In genomic region chr10:16756561-16757221, GRCh38 we compare ENCODE assay signal across 17 cellular contexts.
A peak's percentile ranks its signal among the peaks of the same experiment; 100 is the strongest.
DNase-seq lines count a peak whose midpoint lies in the region; ATAC-seq and TF ChIP-seq lines count a peak whose summit lies in the region.
"Had no signal": no experiment of that assay in that cellular context is flagged by ENCODE, and none has a peak within 500 bp of the region (broad histone marks: within the 10 kb centered on the region; RNA-seq: fewer than 3 reads in every experiment).

No MANE protein-coding gene starts in this region.

- H3K4me3 ChIP-seq in AG04449 (ENCODE audit: low read depth, low read length) (no peak overlapping the region), astrocyte of the spinal cord (ENCODE audit: low read depth, low read length) (no peak overlapping the region), left lung (no peak overlapping the region), mucosa of descending colon (no peak overlapping the region)

- POLR2A ChIA-PET in AG04449 (lab: Yijun Ruan, JAX): no interaction called here

- ATAC-seq in left lung (peak; percentile 19), mucosa of descending colon (no peak)
- ATAC-seq: HepG2, T-cell had no signal

- CTCF ChIA-PET in AG04449 (lab: Yijun Ruan, JAX): interaction anchor here (0.9 kb wide), 1 partner anchor 20 kb away, joined by 3 read pairs; no protein-coding TSS in a partner anchor

- in situ Hi-C loops in astrocyte of the spinal cord (cut with HindIII; ENCODE audit: low sequenced_read_pairs): no loop called here

- H3K36me3 ChIP-seq in left lung: peaks cover 0 to 49% of the 10 kb centered on the region in 2 donors
- no peaks in the 10 kb centered on the region for H3K36me3 ChIP-seq in mucosa of descending colon (ENCODE audit: low read depth)

- no peak overlapping the region for H3K27ac ChIP-seq in left lung

- TF ChIP-seq CTCF in AG04449 (IDR thresholded peaks at IDR 0.05; ENCODE audit: insufficient read depth, low read length, missing control alignments): no peak
- TF ChIP-seq CTCF in astrocyte of the spinal cord (IDR thresholded peaks at IDR 0.05; ENCODE audit: low read depth, low read length): no peak
- TF ChIP-seq CTCF in left lung (IDR thresholded peaks at IDR 0.05): no peak
- no peak for TF ChIP-seq CTCF in mucosa of descending colon (IDR thresholded peaks at IDR 0.05)

- intact Hi-C loops in left lung (cut with DNase I): no loop called here
- intact Hi-C loops in mucosa of descending colon (cut with DNase I, micrococcal nuclease): no loop called here

- no peaks in the 10 kb centered on the region for H3K27me3 ChIP-seq in left lung

- peak; percentile 47 for DNase-seq in AG04449 (ENCODE audit: low read depth, low spot score)
- peak; percentile 14 for DNase-seq in GM04504 (ENCODE audit: low read depth)
- peak; percentile 38 for DNase-seq in astrocyte of the spinal cord (ENCODE audit: low read depth, low spot score)
- DNase-seq in left lung: no peak
- DNase-seq in NCI-H2081 treated with DMSO at 0.1 percent for 48 hours (lab: John Stamatoyannopoulos, UW): no peak
- no peak for DNase-seq in SW480 (ENCODE audit: low spot score)
- no peak for DNase-seq in mucosa of descending colon
- DNase-seq in DMS79 (lab: John Stamatoyannopoulos, UW): no peak
- DNase-seq: activated naive CD8-positive, alpha-beta T cell treated with anti-CD3 and anti-CD28 coated beads, Interleukin-2, amount 10 ng/mL, durations not matched to agents 7 days and 5 days; AML-193; cerebellar nuclear complex; NCI-H1092; NCI-H2171 treated with DMSO at 0.1 percent for 48 hours; stimulated activated CD4-positive, alpha-beta T cell treated with anti-CD3 and anti-CD28 coated beads, Interleukin-12 subunit alpha, Interleukin-12 subunit beta, amount 100 ng/mL, for 4 hours; substantia nigra; T-cell had no signal

- no peaks in the 10 kb centered on the region for H3K4me1 ChIP-seq in left lung
- no peaks in the 10 kb centered on the region for H3K4me1 ChIP-seq in mucosa of descending colon (ENCODE audit: low read depth)

- H3K9me3 ChIP-seq in left lung: no peaks in the 10 kb centered on the region
- no peaks in the 10 kb centered on the region for H3K9me3 ChIP-seq in mucosa of descending colon

Comparison
In these comparisons a context has a peak if more than half of its experiments do, and no peak if none do; other contexts are left out.
1. DNase-seq: peak in AG04449 (single experiment), GM04504 (single experiment) and astrocyte of the spinal cord (single experiment); none in left lung (0 of 2), NCI-H2081 treated with DMSO at 0.1 percent for 48 hours (single experiment), SW480 (single experiment), mucosa of descending colon (0 of 3) and DMS79 (single experiment).